Comparison of ENCODE assay signal across 7 cellular contexts in genomic region chr2:236103981-236104380, GRCh38.
"Had no signal": no experiment of that assay in that cellular context is flagged by ENCODE, and none has a peak within 500 bp of the region (broad histone marks: within the 10 kb centered on the region; RNA-seq: fewer than 3 reads in every experiment).

No MANE protein-coding gene starts in this region.

- H3K27ac ChIP-seq: HL-60 had no signal

- H2AFZ ChIP-seq: GM23338 had no signal

- H3K9me3 Mint-ChIP-seq: GM23338, H9 had no signal

- H3K4me2 ChIP-seq: GM23338 had no signal

- H3K4me3 Mint-ChIP-seq: GM23338, H9 had no signal

- H3K4me3 ChIP-seq: GM23338, K562 had no signal

- ATAC-seq: GM23338, K562 had no signal

- DNase-seq: H9, HCEC 1CT, IMR-90, KG1 had no signal

- H3K27ac Mint-ChIP-seq: GM23338 had no signal

- FAIRE-seq: K562 had no signal
